ENCODE assay signal across 20 cellular contexts in genomic region chr3:40192628-40193027, GRCh38.
"Had no signal": no experiment of that assay in that cellular context is flagged by ENCODE, and none has a peak within 500 bp of the region (broad histone marks: within the 10 kb centered on the region; RNA-seq: fewer than 3 reads in every experiment).

No MANE protein-coding gene starts in this region.

- H3K27me3 Mint-ChIP-seq: activated B cell treated with CpG ODN at 0.5 μM for 24 hours; activated naive CD8-positive, alpha-beta T cell treated with anti-CD3 and anti-CD28 coated beads for 36 hours; central memory CD8-positive, alpha-beta T cell had no signal

- H3K27ac Mint-ChIP-seq: activated B cell treated with CpG ODN at 0.5 μM for 24 hours; activated CD4-positive, alpha-beta T cell treated with anti-CD3 and anti-CD28 coated beads, Interleukin-2, amount 10 ng/mL, durations not matched to agents 24 days and 14 days; activated naive CD8-positive, alpha-beta T cell treated with anti-CD3 and anti-CD28 coated beads for 36 hours; activated T-helper 1 cell treated with anti-CD3 and anti-CD28 coated beads, Interleukin-12 subunit alpha, Interleukin-12 subunit beta, Interleukin-2, Interleukin-4 antibody, amounts not matched to agents 30 ng/mL and 10 ng/mL and 1 ng/mL, durations not matched to agents 14 hours and 24 hours and 36 hours; T-helper 17 cell had no signal

- H3K4me1 Mint-ChIP-seq: activated B cell treated with CpG ODN at 0.5 μM for 24 hours; activated CD4-positive, alpha-beta T cell treated with anti-CD3 and anti-CD28 coated beads, Interleukin-2, amount 10 ng/mL, durations not matched to agents 24 days and 14 days; activated naive CD8-positive, alpha-beta T cell treated with anti-CD3 and anti-CD28 coated beads for 36 hours; brain; central memory CD8-positive, alpha-beta T cell; T-helper 17 cell had no signal

- H3K36me3 Mint-ChIP-seq: activated naive CD8-positive, alpha-beta T cell treated with anti-CD3 and anti-CD28 coated beads for 36 hours; brain had no signal

- H3K9me3 Mint-ChIP-seq: activated B cell treated with CpG ODN at 0.5 μM for 24 hours; activated CD4-positive, alpha-beta T cell treated with anti-CD3 and anti-CD28 coated beads, Interleukin-2, amount 10 ng/mL, durations not matched to agents 24 days and 14 days; activated naive CD8-positive, alpha-beta T cell treated with anti-CD3 and anti-CD28 coated beads for 36 hours; activated T-helper 1 cell treated with anti-CD3 and anti-CD28 coated beads, Interleukin-12 subunit alpha, Interleukin-12 subunit beta, Interleukin-2, Interleukin-4 antibody, amounts not matched to agents 30 ng/mL and 10 ng/mL and 1 ng/mL, durations not matched to agents 14 hours and 24 hours and 36 hours; brain; central memory CD8-positive, alpha-beta T cell had no signal

- DNase-seq: activated B cell treated with CpG ODN at 0.5 μM for 24 hours; activated naive CD8-positive, alpha-beta T cell treated with anti-CD3 and anti-CD28 coated beads for 36 hours; cortex of kidney; effector CD4-positive, alpha-beta T cell; gastrocnemius medialis; islet precursor cell; sigmoid colon; spleen; stimulated activated CD4-positive, alpha-beta T cell treated with anti-CD3 and anti-CD28 coated beads, Interleukin-1b, Interleukin-23, amount 100 ng/mL, for 48 hours; testis; upper lobe of right lung had no signal

- H3K4me3 ChIP-seq: gastrocnemius medialis, heart right ventricle, lung, ovary, sigmoid colon, spleen, stomach, testis, upper lobe of right lung had no signal

- H3K4me3 Mint-ChIP-seq: activated B cell treated with CpG ODN at 0.5 μM for 24 hours; activated CD4-positive, alpha-beta T cell treated with anti-CD3 and anti-CD28 coated beads, Interleukin-2, amount 10 ng/mL, durations not matched to agents 24 days and 14 days; activated naive CD8-positive, alpha-beta T cell treated with anti-CD3 and anti-CD28 coated beads for 36 hours; activated T-helper 1 cell treated with anti-CD3 and anti-CD28 coated beads, Interleukin-12 subunit alpha, Interleukin-12 subunit beta, Interleukin-2, Interleukin-4 antibody, amounts not matched to agents 30 ng/mL and 10 ng/mL and 1 ng/mL, durations not matched to agents 14 hours and 24 hours and 36 hours; central memory CD8-positive, alpha-beta T cell; T-helper 17 cell had no signal
